In the genomic region with DNA sequence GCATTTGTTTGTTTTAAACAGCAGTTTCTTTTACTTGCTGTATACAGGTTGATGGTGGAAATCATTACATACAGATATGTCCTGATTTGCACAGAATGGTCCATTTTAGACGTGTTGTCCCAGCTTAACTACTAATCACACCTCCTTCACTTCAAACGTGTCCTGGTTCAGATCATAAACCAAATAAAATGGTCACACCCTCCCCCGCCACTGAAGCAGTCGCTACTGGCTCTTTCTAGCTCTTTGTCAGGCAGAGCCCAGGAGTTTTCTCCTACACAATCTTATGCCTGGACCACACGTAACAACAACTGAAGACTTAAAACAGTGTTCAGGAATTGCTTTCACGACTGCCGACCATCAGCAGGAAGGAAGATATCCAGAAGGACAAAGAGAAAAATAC, we compare ENCODE assay signal across 35 cellular contexts.
"Had no signal": no experiment of that assay in that cellular context is flagged by ENCODE, and none has a peak within 500 bp of the region (broad histone marks: within the 10 kb centered on the region; RNA-seq: fewer than 3 reads in every experiment).

No MANE protein-coding gene starts in this region.

- H3K9me3 ChIP-seq: adrenal gland, body of pancreas, esophagus muscularis mucosa, gastrocnemius medialis, heart left ventricle had no signal

- H3K36me3 Mint-ChIP-seq: activated naive CD4-positive, alpha-beta T cell treated with anti-CD3 and anti-CD28 coated beads, Interleukin-2, amount 50 U/mL, for 24 hours; activated naive CD8-positive, alpha-beta T cell treated with anti-CD3 and anti-CD28 coated beads for 36 hours had no signal

- H3K4me3 ChIP-seq: adrenal gland, body of pancreas, esophagus muscularis mucosa, gastrocnemius medialis, heart left ventricle had no signal

- H3K27ac ChIP-seq: adrenal gland, body of pancreas, esophagus muscularis mucosa, foreskin keratinocyte, gastrocnemius medialis, heart left ventricle, WERI-Rb-1 had no signal

- H3K4me1 Mint-ChIP-seq: activated B cell treated with CpG ODN at 0.5 μM for 24 hours had no signal

- H3K4me1 ChIP-seq: adrenal gland, body of pancreas, esophagus muscularis mucosa, foreskin keratinocyte, gastrocnemius medialis, heart left ventricle had no signal

- H3K27ac Mint-ChIP-seq: activated B cell treated with CpG ODN at 0.5 μM for 24 hours; activated CD8-positive, alpha-beta T cell treated with anti-CD3 and anti-CD28 coated beads for 36 hours; activated naive CD4-positive, alpha-beta T cell treated with anti-CD3 and anti-CD28 coated beads for 36 hours; activated naive CD4-positive, alpha-beta T cell treated with anti-CD3 and anti-CD28 coated beads, Interleukin-2, amount 50 U/mL, for 24 hours; activated naive CD8-positive, alpha-beta T cell treated with anti-CD3 and anti-CD28 coated beads for 36 hours; activated naive CD8-positive, alpha-beta T cell treated with anti-CD3 and anti-CD28 coated beads, Interleukin-2, amount 50 U/mL, for 24 hours; activated T-helper 1 cell treated with anti-CD3 and anti-CD28 coated beads, Interleukin-12 subunit alpha, Interleukin-12 subunit beta, Interleukin-2, Interleukin-4 antibody, amounts not matched to agents 30 ng/mL and 10 ng/mL and 1 ng/mL, durations not matched to agents 14 hours and 24 hours and 36 hours; activated T-helper 2 cell treated with anti-CD3 and anti-CD28 coated beads, Interferon-gamma antibody, Interleukin-2, Interleukin-4, amounts not matched to agents 10 μg/mL and 5 μg/mL and 100 μg/mL, durations not matched to agents 14 hours and 24 hours and 36 hours; T-cell had no signal

- H3K27me3 ChIP-seq: adrenal gland, body of pancreas, esophagus muscularis mucosa, foreskin keratinocyte, gastrocnemius medialis, heart left ventricle had no signal

- H3K9me3 Mint-ChIP-seq: activated B cell treated with CpG ODN at 0.5 μM for 24 hours; activated CD8-positive, alpha-beta T cell treated with anti-CD3 and anti-CD28 coated beads for 36 hours; activated naive CD4-positive, alpha-beta T cell treated with anti-CD3 and anti-CD28 coated beads for 36 hours; activated naive CD4-positive, alpha-beta T cell treated with anti-CD3 and anti-CD28 coated beads, Interleukin-2, amount 50 U/mL, for 24 hours; activated naive CD8-positive, alpha-beta T cell treated with anti-CD3 and anti-CD28 coated beads for 36 hours; activated naive CD8-positive, alpha-beta T cell treated with anti-CD3 and anti-CD28 coated beads, Interleukin-2, amount 50 U/mL, for 24 hours; activated T-helper 1 cell treated with anti-CD3 and anti-CD28 coated beads, Interleukin-12 subunit alpha, Interleukin-12 subunit beta, Interleukin-2, Interleukin-4 antibody, amounts not matched to agents 30 ng/mL and 10 ng/mL and 1 ng/mL, durations not matched to agents 14 hours and 24 hours and 36 hours; activated T-helper 2 cell treated with anti-CD3 and anti-CD28 coated beads, Interferon-gamma antibody, Interleukin-2, Interleukin-4, amounts not matched to agents 10 μg/mL and 5 μg/mL and 100 μg/mL, durations not matched to agents 14 hours and 24 hours and 36 hours; effector memory CD8-positive, alpha-beta T cell; T-cell had no signal

- ATAC-seq: activated CD4-positive, CD25-positive, alpha-beta regulatory T cell treated with anti-CD3 and anti-CD28 coated beads, Interleukin-2, amount 50 U/mL, for 24 hours; activated CD8-positive, alpha-beta T cell treated with anti-CD3 and anti-CD28 coated beads for 36 hours; activated naive CD8-positive, alpha-beta T cell treated with anti-CD3 and anti-CD28 coated beads, Interleukin-2, amount 50 U/mL, for 24 hours; body of pancreas; effector memory CD8-positive, alpha-beta T cell; foreskin keratinocyte; gastrocnemius medialis; heart left ventricle; T-cell had no signal

- DNase-seq: activated B cell treated with CpG ODN at 0.5 μM for 24 hours; activated CD4-positive, alpha-beta T cell treated with anti-CD3 and anti-CD28 coated beads for 48 hours; activated CD4-positive, alpha-beta T cell treated with anti-CD3 and anti-CD28 coated beads, Interleukin-2, amount 50 U/mL, for 1 hour; activated CD4-positive, alpha-beta T cell treated with anti-CD3 and anti-CD28 coated beads, Interleukin-2, amount 50 U/mL, for 48 hours; activated CD8-positive, alpha-beta memory T cell treated with anti-CD3 and anti-CD28 coated beads for 24 hours; activated CD8-positive, alpha-beta T cell treated with anti-CD3 and anti-CD28 coated beads for 36 hours; activated effector memory CD4-positive, alpha-beta T cell treated with anti-CD3 and anti-CD28 coated beads, Interleukin-2, amount 50 U/mL, for 16 hours; activated naive CD4-positive, alpha-beta T cell treated with anti-CD3 and anti-CD28 coated beads for 36 hours; activated naive CD8-positive, alpha-beta T cell treated with anti-CD3 and anti-CD28 coated beads for 36 hours; activated naive CD8-positive, alpha-beta T cell treated with anti-CD3 and anti-CD28 coated beads, Interleukin-2, amount 50 U/mL, for 24 hours; activated T-cell treated with anti-CD3 and anti-CD28 coated beads, Interleukin-2, amount 50 U/mL, for 1 hour; activated T-cell treated with anti-CD3 and anti-CD28 coated beads, Interleukin-2, amount 50 U/mL, for 48 hours; adrenal gland; amygdala; aorta; body of pancreas; central memory CD4-positive, alpha-beta T cell; cortex of kidney; dermis blood vessel endothelial cell; effector CD4-positive, alpha-beta T cell; effector memory CD8-positive, alpha-beta T cell; erythroblast; foreskin keratinocyte; gastrocnemius medialis; glutamatergic neuron; heart left ventricle; SW 1271; T-cell; T-helper 2 cell; WERI-Rb-1 had no signal

- H3K36me3 ChIP-seq: adrenal gland, gastrocnemius medialis, WERI-Rb-1 had no signal

- H3K27me3 Mint-ChIP-seq: activated B cell treated with CpG ODN at 0.5 μM for 24 hours; activated CD8-positive, alpha-beta T cell treated with anti-CD3 and anti-CD28 coated beads for 36 hours; activated naive CD4-positive, alpha-beta T cell treated with anti-CD3 and anti-CD28 coated beads, Interleukin-2, amount 50 U/mL, for 24 hours; activated naive CD8-positive, alpha-beta T cell treated with anti-CD3 and anti-CD28 coated beads for 36 hours; activated naive CD8-positive, alpha-beta T cell treated with anti-CD3 and anti-CD28 coated beads, Interleukin-2, amount 50 U/mL, for 24 hours; effector memory CD8-positive, alpha-beta T cell; T-cell had no signal

- H3K4me3 Mint-ChIP-seq: activated B cell treated with CpG ODN at 0.5 μM for 24 hours; activated CD8-positive, alpha-beta T cell treated with anti-CD3 and anti-CD28 coated beads for 36 hours; activated naive CD4-positive, alpha-beta T cell treated with anti-CD3 and anti-CD28 coated beads for 36 hours; activated naive CD4-positive, alpha-beta T cell treated with anti-CD3 and anti-CD28 coated beads, Interleukin-2, amount 50 U/mL, for 24 hours; activated naive CD8-positive, alpha-beta T cell treated with anti-CD3 and anti-CD28 coated beads for 36 hours; activated naive CD8-positive, alpha-beta T cell treated with anti-CD3 and anti-CD28 coated beads, Interleukin-2, amount 50 U/mL, for 24 hours; activated T-helper 1 cell treated with anti-CD3 and anti-CD28 coated beads, Interleukin-12 subunit alpha, Interleukin-12 subunit beta, Interleukin-2, Interleukin-4 antibody, amounts not matched to agents 30 ng/mL and 10 ng/mL and 1 ng/mL, durations not matched to agents 14 hours and 24 hours and 36 hours; effector memory CD8-positive, alpha-beta T cell; T-cell had no signal
